ENCODE assay signal across 11 cellular contexts in genomic region chr9:138023394-138024124, GRCh38.
DNase-seq lines count a peak whose midpoint lies in the region; ATAC-seq, FAIRE-seq and TF ChIP-seq lines count a peak whose summit lies in the region.
"Had no signal": no experiment of that assay in that cellular context is flagged by ENCODE, and none has a peak within 500 bp of the region (broad histone marks: within the 10 kb centered on the region; RNA-seq: fewer than 3 reads in every experiment).

No MANE protein-coding gene starts in this region.

- H3K36me3 ChIP-seq in right atrium auricular region (no peaks in the 10 kb centered on the region), kidney (ENCODE audit: control insufficient read depth in 1 of 2, insufficient read depth in 2 of 2, low read length in 2 of 2) (no peaks in the 10 kb centered on the region)
- H3K36me3 ChIP-seq: adrenal gland had no signal

- H3K27ac Mint-ChIP-seq in T-helper 17 cell = no peak overlapping the region
- H3K27ac Mint-ChIP-seq: naive thymus-derived CD8-positive, alpha-beta T cell had no signal

- peaks cover 0 to 7% of the 10 kb centered on the region in 2 donors for H3K4me1 ChIP-seq in right atrium auricular region
- H3K4me1 ChIP-seq in kidney (ENCODE audit: control insufficient read depth in 1 of 2, insufficient read depth in 1 of 2, low read depth in 1 of 2, low read length in 2 of 2) = no peaks in the 10 kb centered on the region
- H3K4me1 ChIP-seq: adrenal gland had no signal

- intact Hi-C loops in Right ventricle myocardium inferior (cut with DNase I) (no loop called here), kidney (cut with DNase I) (no loop called here)

- TF ChIP-seq CTCF in right atrium auricular region (IDR thresholded peaks at IDR 0.05) (no peak), kidney (IDR thresholded peaks at IDR 0.05; ENCODE audit: borderline replicate concordance, extremely low read depth, insufficient read depth) (no peak)

- no peak overlapping the region for H3K9ac ChIP-seq in kidney (ENCODE audit: low read length in 2 of 2)

- H3K36me3 Mint-ChIP-seq in T-helper 17 cell (ENCODE audit: low read depth) = peaks cover 2% of the 10 kb centered on the region
- H3K36me3 Mint-ChIP-seq: naive thymus-derived CD8-positive, alpha-beta T cell had no signal

- H3K27me3 ChIP-seq in right atrium auricular region = peaks cover 0 to 11% of the 10 kb centered on the region in 2 donors

- H3K27me3 Mint-ChIP-seq in T-helper 17 cell = peaks cover 45% of the 10 kb centered on the region

- no peak for ATAC-seq in Right ventricle myocardium inferior
- no peak for ATAC-seq in T-helper 17 cell
- ATAC-seq in GM21825 (IDR thresholded peaks at IDR 0.05; ENCODE audit: unreplicated experiment) = no peak
- no peak for ATAC-seq in GM18907 (IDR thresholded peaks at IDR 0.05; ENCODE audit: unreplicated experiment)
- ATAC-seq: naive thymus-derived CD8-positive, alpha-beta T cell had no signal

- DNase-seq in right atrium auricular region (ENCODE audit: low spot score) = peak; percentile 32
- DNase-seq in Right ventricle myocardium inferior (ENCODE audit: missing footprints) = no peak
- DNase-seq in T-helper 17 cell = no peak
- DNase-seq in kidney = peak; percentile 31
- DNase-seq in ureter (ENCODE audit: low spot score) = peak; percentile 26
- DNase-seq in NCI-H82 (lab: John Stamatoyannopoulos, UW) = no peak
- DNase-seq: hippocampal formation had no signal

- peaks cover 2% of the 10 kb centered on the region for H3K4me1 Mint-ChIP-seq in T-helper 17 cell

- no peak for FAIRE-seq in kidney (lab: Jason Lieb, UNC)

- peak overlapping the region; percentile 9 for H3K4me3 Mint-ChIP-seq in T-helper 17 cell

- H3K27ac ChIP-seq in right atrium auricular region = no peak overlapping the region
- no peak overlapping the region for H3K27ac ChIP-seq in kidney (ENCODE audit: low read depth in 2 of 2, low read length in 2 of 2)
- H3K27ac ChIP-seq: adrenal gland had no signal

- H3K4me3 ChIP-seq in right atrium auricular region (peak overlapping the region in 1 of 2 donors; percentile 39), kidney (ENCODE audit: low read length in 2 of 2) (no peak overlapping the region)
- H3K4me3 ChIP-seq: adrenal gland had no signal

- H3K9me3 ChIP-seq in right atrium auricular region (no peaks in the 10 kb centered on the region), T-helper 17 cell (ENCODE audit: control insufficient read depth, low read length, poor library complexity, severe bottlenecking) (no peaks in the 10 kb centered on the region), kidney (ENCODE audit: control insufficient read depth in 1 of 2, low read length in 2 of 2) (no peaks in the 10 kb centered on the region)
- H3K9me3 ChIP-seq: adrenal gland had no signal

Comparison
In these comparisons a context has a peak if more than half of its experiments do, and no peak if none do; other contexts are left out.
1. DNase-seq: peak in right atrium auricular region (single experiment), kidney (single experiment) and ureter (single experiment); none in Right ventricle myocardium inferior (single experiment), T-helper 17 cell (0 of 3) and NCI-H82 (single experiment).